5 cellular contexts compared by ENCODE assay signal in the genomic region with DNA sequence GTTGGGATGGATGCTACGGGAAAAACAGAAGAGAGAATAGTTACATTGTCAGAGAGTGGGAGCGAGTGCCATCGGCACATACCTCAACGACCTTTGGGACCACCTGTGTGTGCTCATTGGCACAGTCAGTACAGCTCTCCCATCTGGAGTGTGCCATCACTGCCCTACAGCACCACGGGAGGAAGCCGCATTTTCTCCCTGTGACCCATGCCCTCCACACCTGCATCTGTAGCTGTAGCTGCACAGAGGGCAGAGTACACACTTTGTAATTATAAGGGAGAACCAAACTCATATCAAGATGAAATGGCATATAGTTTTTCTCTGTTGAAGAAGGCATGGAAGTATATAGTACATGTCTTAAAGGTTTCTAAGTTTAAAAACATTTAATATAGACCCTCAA.
"Had no signal": no experiment of that assay in that cellular context is flagged by ENCODE, and none has a peak within 500 bp of the region (broad histone marks: within the 10 kb centered on the region; RNA-seq: fewer than 3 reads in every experiment).

No MANE protein-coding gene starts in this region.

- H3K36me3 Mint-ChIP-seq: IgD-negative memory B cell had no signal

- H3K9me3 Mint-ChIP-seq: GM23338 had no signal

- H3K27ac Mint-ChIP-seq: GM23338, H9, IgD-negative memory B cell had no signal

- ATAC-seq: GM23338, HepG2 had no signal

- DNase-seq: H9, HCEC 1CT had no signal

- H3K4me3 Mint-ChIP-seq: GM23338, H9, IgD-negative memory B cell had no signal

- H3K4me1 Mint-ChIP-seq: GM23338, H9, IgD-negative memory B cell had no signal
